In the genomic region with DNA sequence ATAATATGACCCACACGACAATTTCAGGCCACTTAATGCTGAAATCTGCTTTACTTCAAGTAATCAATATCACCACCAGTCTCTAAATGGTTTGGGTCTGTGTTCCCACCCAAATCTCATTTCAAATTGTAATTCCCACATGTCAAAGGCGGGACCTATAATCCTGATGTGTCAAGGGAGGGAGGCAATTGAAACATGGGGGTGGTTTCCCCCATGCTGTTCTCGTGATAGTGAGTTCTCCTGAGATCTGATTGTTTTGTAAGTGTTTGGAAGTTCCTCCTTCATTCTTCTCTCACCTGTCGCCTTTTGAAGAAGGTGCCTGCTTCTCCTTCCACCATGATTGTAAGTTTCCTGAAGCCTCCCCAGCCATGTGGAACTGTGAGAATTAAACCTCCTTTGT, we compare ENCODE assay signal across 6 cellular contexts.
"Had no signal": no experiment of that assay in that cellular context is flagged by ENCODE, and none has a peak within 500 bp of the region (broad histone marks: within the 10 kb centered on the region; RNA-seq: fewer than 3 reads in every experiment).

No MANE protein-coding gene starts in this region.

- H3K4me3 Mint-ChIP-seq: H9 had no signal

- FAIRE-seq: HTR-8/SVneo, K562 had no signal

- H3K4me3 ChIP-seq: K562 had no signal

- H3K27ac Mint-ChIP-seq: H9 had no signal

- ATAC-seq: K562 had no signal

- H3K9me3 Mint-ChIP-seq: H9 had no signal

- DNase-seq: GOT3, H9, HCEC 1CT, IMR-90 had no signal
